1 cellular context compared by ENCODE assay signal in the genomic region with DNA sequence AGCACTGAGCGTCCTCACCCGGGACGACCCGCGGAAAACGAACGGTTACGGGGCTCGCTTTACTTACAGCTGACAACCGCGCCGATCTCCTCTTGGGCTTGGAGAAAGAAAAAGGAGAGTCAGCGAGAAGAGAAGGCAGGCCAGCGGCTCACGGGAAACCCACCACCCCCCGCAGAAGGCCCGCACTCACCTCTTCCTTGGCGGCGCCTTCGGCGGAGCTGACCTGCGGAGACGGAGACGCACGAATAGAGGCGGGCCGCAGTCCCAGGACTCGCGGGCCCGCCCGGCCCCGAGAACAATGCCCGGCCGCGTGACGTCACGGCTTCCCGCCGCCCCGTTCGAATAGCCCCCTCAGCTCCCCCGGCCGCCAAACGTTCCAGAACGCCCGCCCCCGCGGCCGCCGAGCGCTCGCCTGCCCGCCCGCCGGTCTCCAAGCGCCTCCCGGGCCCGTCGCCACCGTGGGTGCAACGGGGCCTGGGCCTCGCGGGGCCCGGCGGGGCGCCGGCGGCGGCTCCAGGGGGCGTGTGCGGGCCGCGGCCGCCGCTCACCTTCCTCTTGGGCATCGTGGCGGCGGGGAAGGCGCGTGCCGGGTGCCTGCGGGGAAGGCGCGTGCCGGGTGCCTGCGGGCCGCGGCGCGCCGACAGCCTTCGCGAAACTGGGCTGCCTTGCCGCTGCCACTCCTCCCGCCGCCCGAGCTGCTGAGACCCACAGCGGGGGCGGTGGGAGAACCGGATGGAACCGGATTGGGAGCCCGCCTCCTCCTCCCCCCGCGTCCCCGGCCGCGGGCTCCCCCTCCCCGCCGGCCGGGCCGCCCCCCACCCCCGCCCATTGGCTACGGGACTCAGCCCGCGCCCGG.
TF ChIP-seq lines count a peak whose summit lies in the region.

A gene with protein sequence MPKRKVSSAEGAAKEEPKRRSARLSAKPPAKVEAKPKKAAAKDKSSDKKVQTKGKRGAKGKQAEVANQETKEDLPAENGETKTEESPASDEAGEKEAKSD (minus strand): TSS at position 734 of the 856 bp plus-strand sequence. CDS start 171 bp downstream, at position 563.

TF ChIP-seq in GM12878, 131 proteins besides CTCF, POLR2A, EP300 and RAD21 (continued from another document):
- TF ChIP-seq, protein P1, sequence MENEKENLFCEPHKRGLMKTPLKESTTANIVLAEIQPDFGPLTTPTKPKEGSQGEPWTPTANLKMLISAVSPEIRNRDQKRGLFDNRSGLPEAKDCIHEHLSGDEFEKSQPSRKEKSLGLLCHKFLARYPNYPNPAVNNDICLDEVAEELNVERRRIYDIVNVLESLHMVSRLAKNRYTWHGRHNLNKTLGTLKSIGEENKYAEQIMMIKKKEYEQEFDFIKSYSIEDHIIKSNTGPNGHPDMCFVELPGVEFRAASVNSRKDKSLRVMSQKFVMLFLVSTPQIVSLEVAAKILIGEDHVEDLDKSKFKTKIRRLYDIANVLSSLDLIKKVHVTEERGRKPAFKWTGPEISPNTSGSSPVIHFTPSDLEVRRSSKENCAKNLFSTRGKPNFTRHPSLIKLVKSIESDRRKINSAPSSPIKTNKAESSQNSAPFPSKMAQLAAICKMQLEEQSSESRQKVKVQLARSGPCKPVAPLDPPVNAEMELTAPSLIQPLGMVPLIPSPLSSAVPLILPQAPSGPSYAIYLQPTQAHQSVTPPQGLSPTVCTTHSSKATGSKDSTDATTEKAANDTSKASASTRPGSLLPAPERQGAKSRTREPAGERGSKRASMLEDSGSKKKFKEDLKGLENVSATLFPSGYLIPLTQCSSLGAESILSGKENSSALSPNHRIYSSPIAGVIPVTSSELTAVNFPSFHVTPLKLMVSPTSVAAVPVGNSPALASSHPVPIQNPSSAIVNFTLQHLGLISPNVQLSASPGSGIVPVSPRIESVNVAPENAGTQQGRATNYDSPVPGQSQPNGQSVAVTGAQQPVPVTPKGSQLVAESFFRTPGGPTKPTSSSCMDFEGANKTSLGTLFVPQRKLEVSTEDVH (IDR thresholded peaks at IDR 0.05; ENCODE audit: low read depth, partially characterized antibody): peak; percentile 36
- TF ChIP-seq FOS (IDR thresholded peaks at IDR 0.05; ENCODE audit: borderline replicate concordance, extremely low read depth, insufficient read length) (no peak), GATAD2B (conservative IDR thresholded peaks at IDR 0.05; ENCODE audit: low read depth) (peak; percentile 92), DPF2 (IDR thresholded peaks at IDR 0.05) (peak; percentile 60), ZNF217 (IDR thresholded peaks at IDR 0.05) (0 out of 2 replicates have a peak, but pooled peaks have one; percentile 56), TARDBP (IDR thresholded peaks at IDR 0.05; ENCODE audit: borderline replicate concordance) (0 out of 2 replicates have a peak, but pooled peaks have one; percentile 18), CREB1 (IDR thresholded peaks at IDR 0.05; ENCODE audit: low read depth) (peak; percentile 74), BHLHE40 (IDR thresholded peaks at IDR 0.05; ENCODE audit: borderline replicate concordance in 1 of 2, low read depth in 2 of 2, low read length in 1 of 2) (peak in 1 of 2 experiments; percentile 94; a peak in 3 of 4 replicates), POLR2AphosphoS5 (IDR thresholded peaks at IDR 0.05; ENCODE audit: low read length) (peak; percentile 31; the same call in 1 of the 2 replicates), IKZF1 (conservative IDR thresholded peaks at IDR 0.05) (peak; percentile 71; the same call in 1 of the 2 replicates), PAX5 (IDR thresholded peaks at IDR 0.05; ENCODE audit: borderline replicate concordance, low read depth, low read length) (peak; percentile 42; the same call in 1 of the 2 replicates), TAF1 (IDR thresholded peaks at IDR 0.05; ENCODE audit: borderline replicate concordance, low read depth, low read length) (peak; percentile 70), ZSCAN29 (IDR thresholded peaks at IDR 0.05) (peak; percentile 74), ZNF207 (IDR thresholded peaks at IDR 0.05; ENCODE audit: borderline replicate concordance) (0 out of 2 replicates have a peak, but pooled peaks have one; percentile 55), CREM (IDR thresholded peaks at IDR 0.05; ENCODE audit: low read depth) (peak; percentile 81), MXI1 (IDR thresholded peaks at IDR 0.05; ENCODE audit: low read depth, low read length) (peak; percentile 27; the same call in 1 of the 2 replicates), NR2F1 (conservative IDR thresholded peaks at IDR 0.05) (0 out of 2 replicates have a peak, but pooled peaks have one; percentile 20), LARP7 (IDR thresholded peaks at IDR 0.05) (peak; percentile 75; the same call in 1 of the 2 replicates), BACH1 (IDR thresholded peaks at IDR 0.05; ENCODE audit: borderline replicate concordance) (peak; percentile 90), SIX5 (IDR thresholded peaks at IDR 0.05; ENCODE audit: low read depth, low read length, severe bottlenecking) (no peak), SRF (IDR thresholded peaks at IDR 0.05; ENCODE audit: low read depth in 2 of 2, low read length in 2 of 2) (no peak), RB1 (IDR thresholded peaks at IDR 0.05; ENCODE audit: borderline replicate concordance) (no peak; the same call in 1 of the 2 replicates), RUNX3 (IDR thresholded peaks at IDR 0.05; ENCODE audit: low read length) (no peak), SMARCA5 (IDR thresholded peaks at IDR 0.05) (peak; percentile 72; the same call in 1 of the 2 replicates), ZNF24 (IDR thresholded peaks at IDR 0.05) (no peak), BMI1 (IDR thresholded peaks at IDR 0.05; ENCODE audit: borderline replicate concordance) (no peak), NR2C1 (IDR thresholded peaks at IDR 0.05) (peak; percentile 21; the same call in 1 of the 2 replicates), EGR1 (IDR thresholded peaks at IDR 0.05; ENCODE audit: borderline replicate concordance in 1 of 2, low read depth in 2 of 2, low read length in 2 of 2) (peak; percentile 39 to 96)
- TF ChIP-seq, protein P2, sequence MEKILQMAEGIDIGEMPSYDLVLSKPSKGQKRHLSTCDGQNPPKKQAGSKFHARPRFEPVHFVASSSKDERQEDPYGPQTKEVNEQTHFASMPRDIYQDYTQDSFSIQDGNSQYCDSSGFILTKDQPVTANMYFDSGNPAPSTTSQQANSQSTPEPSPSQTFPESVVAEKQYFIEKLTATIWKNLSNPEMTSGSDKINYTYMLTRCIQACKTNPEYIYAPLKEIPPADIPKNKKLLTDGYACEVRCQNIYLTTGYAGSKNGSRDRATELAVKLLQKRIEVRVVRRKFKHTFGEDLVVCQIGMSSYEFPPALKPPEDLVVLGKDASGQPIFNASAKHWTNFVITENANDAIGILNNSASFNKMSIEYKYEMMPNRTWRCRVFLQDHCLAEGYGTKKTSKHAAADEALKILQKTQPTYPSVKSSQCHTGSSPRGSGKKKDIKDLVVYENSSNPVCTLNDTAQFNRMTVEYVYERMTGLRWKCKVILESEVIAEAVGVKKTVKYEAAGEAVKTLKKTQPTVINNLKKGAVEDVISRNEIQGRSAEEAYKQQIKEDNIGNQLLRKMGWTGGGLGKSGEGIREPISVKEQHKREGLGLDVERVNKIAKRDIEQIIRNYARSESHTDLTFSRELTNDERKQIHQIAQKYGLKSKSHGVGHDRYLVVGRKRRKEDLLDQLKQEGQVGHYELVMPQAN (conservative IDR thresholded peaks at IDR 0.05): peak; percentile 67
- TF ChIP-seq, protein P3, sequence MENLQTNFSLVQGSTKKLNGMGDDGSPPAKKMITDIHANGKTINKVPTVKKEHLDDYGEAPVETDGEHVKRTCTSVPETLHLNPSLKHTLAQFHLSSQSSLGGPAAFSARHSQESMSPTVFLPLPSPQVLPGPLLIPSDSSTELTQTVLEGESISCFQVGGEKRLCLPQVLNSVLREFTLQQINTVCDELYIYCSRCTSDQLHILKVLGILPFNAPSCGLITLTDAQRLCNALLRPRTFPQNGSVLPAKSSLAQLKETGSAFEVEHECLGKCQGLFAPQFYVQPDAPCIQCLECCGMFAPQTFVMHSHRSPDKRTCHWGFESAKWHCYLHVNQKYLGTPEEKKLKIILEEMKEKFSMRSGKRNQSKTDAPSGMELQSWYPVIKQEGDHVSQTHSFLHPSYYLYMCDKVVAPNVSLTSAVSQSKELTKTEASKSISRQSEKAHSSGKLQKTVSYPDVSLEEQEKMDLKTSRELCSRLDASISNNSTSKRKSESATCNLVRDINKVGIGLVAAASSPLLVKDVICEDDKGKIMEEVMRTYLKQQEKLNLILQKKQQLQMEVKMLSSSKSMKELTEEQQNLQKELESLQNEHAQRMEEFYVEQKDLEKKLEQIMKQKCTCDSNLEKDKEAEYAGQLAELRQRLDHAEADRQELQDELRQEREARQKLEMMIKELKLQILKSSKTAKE (IDR thresholded peaks at IDR 0.05; ENCODE audit: low read depth, poor library complexity, severe bottlenecking): no peak
- TF ChIP-seq, protein P4, sequence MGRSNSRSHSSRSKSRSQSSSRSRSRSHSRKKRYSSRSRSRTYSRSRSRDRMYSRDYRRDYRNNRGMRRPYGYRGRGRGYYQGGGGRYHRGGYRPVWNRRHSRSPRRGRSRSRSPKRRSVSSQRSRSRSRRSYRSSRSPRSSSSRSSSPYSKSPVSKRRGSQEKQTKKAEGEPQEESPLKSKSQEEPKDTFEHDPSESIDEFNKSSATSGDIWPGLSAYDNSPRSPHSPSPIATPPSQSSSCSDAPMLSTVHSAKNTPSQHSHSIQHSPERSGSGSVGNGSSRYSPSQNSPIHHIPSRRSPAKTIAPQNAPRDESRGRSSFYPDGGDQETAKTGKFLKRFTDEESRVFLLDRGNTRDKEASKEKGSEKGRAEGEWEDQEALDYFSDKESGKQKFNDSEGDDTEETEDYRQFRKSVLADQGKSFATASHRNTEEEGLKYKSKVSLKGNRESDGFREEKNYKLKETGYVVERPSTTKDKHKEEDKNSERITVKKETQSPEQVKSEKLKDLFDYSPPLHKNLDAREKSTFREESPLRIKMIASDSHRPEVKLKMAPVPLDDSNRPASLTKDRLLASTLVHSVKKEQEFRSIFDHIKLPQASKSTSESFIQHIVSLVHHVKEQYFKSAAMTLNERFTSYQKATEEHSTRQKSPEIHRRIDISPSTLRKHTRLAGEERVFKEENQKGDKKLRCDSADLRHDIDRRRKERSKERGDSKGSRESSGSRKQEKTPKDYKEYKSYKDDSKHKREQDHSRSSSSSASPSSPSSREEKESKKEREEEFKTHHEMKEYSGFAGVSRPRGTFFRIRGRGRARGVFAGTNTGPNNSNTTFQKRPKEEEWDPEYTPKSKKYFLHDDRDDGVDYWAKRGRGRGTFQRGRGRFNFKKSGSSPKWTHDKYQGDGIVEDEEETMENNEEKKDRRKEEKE (IDR thresholded peaks at IDR 0.05): peak; percentile 38; the same call in 1 of the 2 replicates
- TF ChIP-seq, protein P5, sequence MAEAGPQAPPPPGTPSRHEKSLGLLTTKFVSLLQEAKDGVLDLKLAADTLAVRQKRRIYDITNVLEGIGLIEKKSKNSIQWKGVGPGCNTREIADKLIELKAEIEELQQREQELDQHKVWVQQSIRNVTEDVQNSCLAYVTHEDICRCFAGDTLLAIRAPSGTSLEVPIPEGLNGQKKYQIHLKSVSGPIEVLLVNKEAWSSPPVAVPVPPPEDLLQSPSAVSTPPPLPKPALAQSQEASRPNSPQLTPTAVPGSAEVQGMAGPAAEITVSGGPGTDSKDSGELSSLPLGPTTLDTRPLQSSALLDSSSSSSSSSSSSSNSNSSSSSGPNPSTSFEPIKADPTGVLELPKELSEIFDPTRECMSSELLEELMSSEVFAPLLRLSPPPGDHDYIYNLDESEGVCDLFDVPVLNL (IDR thresholded peaks at IDR 0.05; ENCODE audit: low read depth, low read length): peak; percentile 72
- TF ChIP-seq, protein P6, sequence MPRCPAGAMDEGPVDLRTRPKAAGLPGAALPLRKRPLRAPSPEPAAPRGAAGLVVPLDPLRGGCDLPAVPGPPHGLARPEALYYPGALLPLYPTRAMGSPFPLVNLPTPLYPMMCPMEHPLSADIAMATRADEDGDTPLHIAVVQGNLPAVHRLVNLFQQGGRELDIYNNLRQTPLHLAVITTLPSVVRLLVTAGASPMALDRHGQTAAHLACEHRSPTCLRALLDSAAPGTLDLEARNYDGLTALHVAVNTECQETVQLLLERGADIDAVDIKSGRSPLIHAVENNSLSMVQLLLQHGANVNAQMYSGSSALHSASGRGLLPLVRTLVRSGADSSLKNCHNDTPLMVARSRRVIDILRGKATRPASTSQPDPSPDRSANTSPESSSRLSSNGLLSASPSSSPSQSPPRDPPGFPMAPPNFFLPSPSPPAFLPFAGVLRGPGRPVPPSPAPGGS (IDR thresholded peaks at IDR 0.05; ENCODE audit: borderline replicate concordance, insufficient read depth, low read depth, low read length, poor library complexity, severe bottlenecking): no peak
